Comparison of ENCODE assay signal across 14 cellular contexts in the genomic region with DNA sequence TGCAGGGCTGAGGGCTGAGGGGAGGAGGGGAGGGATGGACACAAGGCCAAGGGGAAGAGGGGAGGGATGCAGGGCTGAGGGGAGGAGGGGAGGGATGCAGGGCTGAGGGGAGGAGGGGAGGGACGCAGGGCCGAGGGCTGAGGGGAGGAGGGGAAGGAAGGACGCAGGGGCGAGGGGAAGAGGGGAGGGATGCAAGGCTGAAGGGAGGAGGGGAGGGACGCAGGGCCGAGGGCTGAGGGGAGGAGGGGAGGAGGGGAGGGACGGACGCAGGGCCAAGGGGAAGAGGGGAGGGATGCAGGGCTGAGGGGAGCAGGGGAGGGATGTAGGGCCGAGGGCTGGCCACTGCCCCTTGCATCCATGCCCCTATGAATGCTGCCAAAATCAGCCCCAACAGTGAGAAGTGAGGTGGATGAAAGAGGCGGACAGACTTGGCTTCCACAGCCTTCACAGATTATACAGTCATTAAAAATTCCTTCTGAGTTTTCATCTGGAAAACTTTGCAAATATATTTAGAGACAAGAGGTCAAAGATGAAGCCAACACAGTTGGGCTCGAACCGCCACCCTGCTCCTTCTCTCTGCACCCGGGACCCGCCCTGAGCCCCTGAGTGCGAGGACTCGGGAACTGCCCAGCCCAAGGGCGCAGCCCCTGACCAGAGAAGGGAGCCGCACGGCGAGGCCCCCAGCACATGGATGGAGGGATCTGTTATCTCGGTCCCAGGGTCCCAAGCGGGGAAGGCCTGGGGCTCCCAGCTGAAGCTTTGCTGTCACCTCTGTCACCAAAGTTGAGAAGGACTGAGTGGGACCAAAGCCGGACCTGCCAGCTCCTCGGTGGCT.
DNase-seq lines count a peak whose midpoint lies in the region; ATAC-seq and TF ChIP-seq lines count a peak whose summit lies in the region.
"Had no signal": no experiment of that assay in that cellular context is flagged by ENCODE, and none has a peak within 500 bp of the region (broad histone marks: within the 10 kb centered on the region; RNA-seq: fewer than 3 reads in every experiment).

No MANE protein-coding gene starts in this region.

- H2AK5ac ChIP-seq in IMR-90 (ENCODE audit: low read depth, low read length) = peak overlapping the region; percentile 79; the same call in 1 of the 2 replicates

- H3K27ac ChIP-seq in IMR-90 (ENCODE audit: insufficient read depth, low read length) = no peak overlapping the region
- H3K27ac ChIP-seq in duodenal mucosa (ENCODE audit: low read depth, low read length) = peak overlapping the region; percentile 71
- H3K27ac ChIP-seq in muscle layer of colon (ENCODE audit: low read depth, low read length) = peak overlapping the region; percentile 67

- H3K27me3 ChIP-seq in IMR-90 (ENCODE audit: control insufficient read depth, insufficient read depth, low read length) (no peaks in the 10 kb centered on the region), duodenal mucosa (ENCODE audit: control insufficient read depth in 1 of 2, insufficient read depth in 2 of 2, low read length in 2 of 2) (no peaks in the 10 kb centered on the region), muscle layer of colon (ENCODE audit: control insufficient read depth in 1 of 2, insufficient read depth in 2 of 2, low read length in 2 of 2) (no peaks in the 10 kb centered on the region)

- no peak overlapping the region for H2BK5ac ChIP-seq in IMR-90 (ENCODE audit: low read depth, low read length, poor library complexity, severe bottlenecking)

- H4K91ac ChIP-seq in IMR-90 (ENCODE audit: insufficient read depth, low read depth, low read length) = peak overlapping the region; percentile 54; the same call in 1 of the 2 replicates

- no TSS peak for BruUV-seq in IMR-90 (replicated peaks; lab: Mats Ljungman, UMichigan)

- no peak for TF ChIP-seq CTCF in IMR-90 (conservative IDR thresholded peaks at IDR 0.05; ENCODE audit: low read depth, low read length)

- no peak overlapping the region for H2AFZ ChIP-seq in IMR-90 (replicated peaks; ENCODE audit: low read length, poor library complexity)

- H3K14ac ChIP-seq in IMR-90 (replicated peaks; ENCODE audit: low read depth, low read length) = no peak overlapping the region

- TF ChIP-seq RAD21 in IMR-90 (IDR thresholded peaks at IDR 0.05; ENCODE audit: low read length) = no peak

- no peak overlapping the region for H3K4me2 ChIP-seq in IMR-90 (ENCODE audit: low read depth, low read length)

- no peak for ATAC-seq in IMR-90 (ENCODE audit: low read depth)

- peak overlapping the region in 1 of 2 experiments; percentile 56; a peak in 1 of 4 replicates for H4K8ac ChIP-seq in IMR-90 (ENCODE audit: low read depth in 2 of 2, low read length in 2 of 2)

- H2BK20ac ChIP-seq in IMR-90 (ENCODE audit: low read depth, low read length) = peak overlapping the region; percentile 86

- dilution Hi-C loops in IMR-90 (cut with HindIII; ENCODE audit: low sequenced_read_pairs, unreplicated experiment) = no loop called here

- H3K4me1 ChIP-seq in IMR-90 (ENCODE audit: control insufficient read depth, insufficient read depth, low read length) = peaks cover 31% of the 10 kb centered on the region
- peaks cover 4 to 17% of the 10 kb centered on the region in 2 donors for H3K4me1 ChIP-seq in duodenal mucosa (ENCODE audit: control insufficient read depth in 1 of 2, insufficient read depth in 2 of 2, low read length in 2 of 2)
- H3K4me1 ChIP-seq in muscle layer of colon (ENCODE audit: insufficient read depth, low read length) = peaks cover 63% of the 10 kb centered on the region

- H3K23ac ChIP-seq in IMR-90 (ENCODE audit: low read depth, low read length) = no peak overlapping the region

- H3K9ac ChIP-seq in IMR-90 (ENCODE audit: low read depth, low read length) (no peak overlapping the region), duodenal mucosa (ENCODE audit: low read depth in 1 of 2, low read length in 2 of 2) (no peak overlapping the region), muscle layer of colon (ENCODE audit: low read length) (peak overlapping the region; percentile 42)

- no peaks in the 10 kb centered on the region for H3K9me3 ChIP-seq in IMR-90 (ENCODE audit: control insufficient read depth, insufficient read depth, low read length)
- no peaks in the 10 kb centered on the region for H3K9me3 ChIP-seq in duodenal mucosa (ENCODE audit: control insufficient read depth in 1 of 2, low read length in 2 of 2)
- H3K9me3 ChIP-seq in muscle layer of colon (ENCODE audit: low read length) = no peaks in the 10 kb centered on the region

- WGBS in IMR-90 (ENCODE audit: extremely low coverage in 2 of 2, insufficient read length in 1 of 2), 2 experiments = 98% methylated on average over 7 of the region's 24 CpGs; no CpG with 5 or more reads in 1 of the 2 experiments

- H4K20me1 ChIP-seq in IMR-90 (ENCODE audit: insufficient read depth, low read length) = peaks cover 69% of the 10 kb centered on the region

- 0 out of 2 replicates have a peak overlapping the region, but pooled peaks have one; percentile 25 for H4K5ac ChIP-seq in IMR-90 (ENCODE audit: low read depth, low read length)

- CTCF ChIA-PET in IMR-90 (lab: Yijun Ruan, JAX) = no interaction called here

- H3K36me3 ChIP-seq in IMR-90 (ENCODE audit: control insufficient read depth, insufficient read depth, low read length) = peaks cover 2% of the 10 kb centered on the region; the same call in 1 of the 2 replicates
- no peaks in the 10 kb centered on the region for H3K36me3 ChIP-seq in duodenal mucosa (ENCODE audit: control insufficient read depth in 1 of 2, insufficient read depth in 2 of 2, low read length in 2 of 2)
- no peaks in the 10 kb centered on the region for H3K36me3 ChIP-seq in muscle layer of colon (ENCODE audit: insufficient read depth, low read length)

- H3K4me3 ChIP-seq in IMR-90 (ENCODE audit: insufficient read depth, low read depth, low read length) (no peak overlapping the region), duodenal mucosa (ENCODE audit: low read depth in 1 of 2, low read length in 2 of 2) (no peak overlapping the region), muscle layer of colon (ENCODE audit: low read depth in 1 of 2, low read length in 2 of 2) (no peak overlapping the region)

- H2BK120ac ChIP-seq in IMR-90 (ENCODE audit: low read depth, low read length) = peak overlapping the region; percentile 82; the same call in 1 of the 2 replicates

- H3K4ac ChIP-seq in IMR-90 (ENCODE audit: low read depth, low read length) = peak overlapping the region; percentile 91

- no peak overlapping the region for H3K18ac ChIP-seq in IMR-90 (ENCODE audit: low read depth, low read length)

- in situ Hi-C loops in IMR-90 (cut with MboI; ENCODE audit: low sequenced_read_pairs) = no loop called here

- H3K79me1 ChIP-seq in IMR-90 (ENCODE audit: low read depth in 1 of 2, low read length in 2 of 2) = peaks cover 37 to 98% of the 10 kb centered on the region in 2 experiments

- H2BK15ac ChIP-seq in IMR-90 (ENCODE audit: low read depth, low read length) = no peak overlapping the region

- H3K9me1 ChIP-seq in IMR-90 (ENCODE audit: insufficient read depth, low read length) = peaks cover 33% of the 10 kb centered on the region

- intact Hi-C loops in IMR-90 (cut with micrococcal nuclease) = no loop called here

- TF ChIP-seq POLR2A in IMR-90 (IDR thresholded peaks at IDR 0.05; ENCODE audit: low read depth, low read length) = no peak

- no peak overlapping the region for H3K56ac ChIP-seq in IMR-90 (ENCODE audit: extremely low read depth, insufficient read depth, low read length)

- H2AK9ac ChIP-seq in IMR-90 (replicated peaks; ENCODE audit: low read depth, low read length, poor library complexity) = peak overlapping the region; percentile 85

- no peak for DNase-seq in IMR-90
- DNase-seq in superior temporal gyrus (ENCODE audit: extremely low spot score) = peak; percentile 37
- DNase-seq in RPMI8226 = no peak
- DNase-seq in hippocampal formation (lab: John Stamatoyannopoulos, UW) = no peak
- DNase-seq in DMS53 treated with DMSO at 0.1 percent for 48 hours (lab: John Stamatoyannopoulos, UW; ENCODE audit: unreplicated experiment) = no peak
- DNase-seq in NCI-H1105 treated with DMSO at 0.1 percent for 48 hours (lab: John Stamatoyannopoulos, UW) = no peak
- DNase-seq: activated effector memory CD4-positive, alpha-beta T cell treated with anti-CD3 and anti-CD28 coated beads, Interleukin-2, amount 50 U/mL, for 16 hours; immature natural killer cell; MV-4-11; NCI-H446 treated with DMSO at 0.1 percent for 48 hours; stimulated activated CD8-positive, alpha-beta memory T cell treated with anti-CD3 and anti-CD28 coated beads, Interleukin-4, amount 100 ng/mL, for 48 hours; T-helper 2 cell had no signal

- POLR2A ChIA-PET in IMR-90 (lab: Charles Lee; ENCODE audit: unreplicated experiment) = no interaction called here

TF ChIP-seq in IMR-90, 13 proteins besides CTCF, POLR2A, EP300 and RAD21 (continues in another document):
- TF ChIP-seq RCOR1 (IDR thresholded peaks at IDR 0.05; ENCODE audit: insufficient replicate concordance, low read length) (no peak), BHLHE40 (IDR thresholded peaks at IDR 0.05; ENCODE audit: low read depth, low read length) (no peak), MXI1 (IDR thresholded peaks at IDR 0.05; ENCODE audit: borderline replicate concordance, low read depth, low read length) (no peak), CHD1 (IDR thresholded peaks at IDR 0.05; ENCODE audit: low read depth, low read length) (no peak), MAZ (IDR thresholded peaks at IDR 0.05; ENCODE audit: borderline replicate concordance, low read depth, low read length) (no peak), SMC3 (IDR thresholded peaks at IDR 0.05; ENCODE audit: low read depth, low read length) (no peak), RFX5 (IDR thresholded peaks at IDR 0.05; ENCODE audit: low read depth, low read length) (no peak), CEBPB (IDR thresholded peaks at IDR 0.05; ENCODE audit: low read depth, low read length) (no peak)
- TF ChIP-seq, protein P1, sequence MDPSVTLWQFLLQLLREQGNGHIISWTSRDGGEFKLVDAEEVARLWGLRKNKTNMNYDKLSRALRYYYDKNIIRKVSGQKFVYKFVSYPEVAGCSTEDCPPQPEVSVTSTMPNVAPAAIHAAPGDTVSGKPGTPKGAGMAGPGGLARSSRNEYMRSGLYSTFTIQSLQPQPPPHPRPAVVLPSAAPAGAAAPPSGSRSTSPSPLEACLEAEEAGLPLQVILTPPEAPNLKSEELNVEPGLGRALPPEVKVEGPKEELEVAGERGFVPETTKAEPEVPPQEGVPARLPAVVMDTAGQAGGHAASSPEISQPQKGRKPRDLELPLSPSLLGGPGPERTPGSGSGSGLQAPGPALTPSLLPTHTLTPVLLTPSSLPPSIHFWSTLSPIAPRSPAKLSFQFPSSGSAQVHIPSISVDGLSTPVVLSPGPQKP (IDR thresholded peaks at IDR 0.05; ENCODE audit: borderline replicate concordance, low read depth, low read length) = no peak
- TF ChIP-seq, protein P2, sequence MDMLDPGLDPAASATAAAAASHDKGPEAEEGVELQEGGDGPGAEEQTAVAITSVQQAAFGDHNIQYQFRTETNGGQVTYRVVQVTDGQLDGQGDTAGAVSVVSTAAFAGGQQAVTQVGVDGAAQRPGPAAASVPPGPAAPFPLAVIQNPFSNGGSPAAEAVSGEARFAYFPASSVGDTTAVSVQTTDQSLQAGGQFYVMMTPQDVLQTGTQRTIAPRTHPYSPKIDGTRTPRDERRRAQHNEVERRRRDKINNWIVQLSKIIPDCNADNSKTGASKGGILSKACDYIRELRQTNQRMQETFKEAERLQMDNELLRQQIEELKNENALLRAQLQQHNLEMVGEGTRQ (IDR thresholded peaks at IDR 0.05; ENCODE audit: low read depth, low read length) = no peak
